Comparison of ENCODE assay signal across 8 cellular contexts in the genomic region with DNA sequence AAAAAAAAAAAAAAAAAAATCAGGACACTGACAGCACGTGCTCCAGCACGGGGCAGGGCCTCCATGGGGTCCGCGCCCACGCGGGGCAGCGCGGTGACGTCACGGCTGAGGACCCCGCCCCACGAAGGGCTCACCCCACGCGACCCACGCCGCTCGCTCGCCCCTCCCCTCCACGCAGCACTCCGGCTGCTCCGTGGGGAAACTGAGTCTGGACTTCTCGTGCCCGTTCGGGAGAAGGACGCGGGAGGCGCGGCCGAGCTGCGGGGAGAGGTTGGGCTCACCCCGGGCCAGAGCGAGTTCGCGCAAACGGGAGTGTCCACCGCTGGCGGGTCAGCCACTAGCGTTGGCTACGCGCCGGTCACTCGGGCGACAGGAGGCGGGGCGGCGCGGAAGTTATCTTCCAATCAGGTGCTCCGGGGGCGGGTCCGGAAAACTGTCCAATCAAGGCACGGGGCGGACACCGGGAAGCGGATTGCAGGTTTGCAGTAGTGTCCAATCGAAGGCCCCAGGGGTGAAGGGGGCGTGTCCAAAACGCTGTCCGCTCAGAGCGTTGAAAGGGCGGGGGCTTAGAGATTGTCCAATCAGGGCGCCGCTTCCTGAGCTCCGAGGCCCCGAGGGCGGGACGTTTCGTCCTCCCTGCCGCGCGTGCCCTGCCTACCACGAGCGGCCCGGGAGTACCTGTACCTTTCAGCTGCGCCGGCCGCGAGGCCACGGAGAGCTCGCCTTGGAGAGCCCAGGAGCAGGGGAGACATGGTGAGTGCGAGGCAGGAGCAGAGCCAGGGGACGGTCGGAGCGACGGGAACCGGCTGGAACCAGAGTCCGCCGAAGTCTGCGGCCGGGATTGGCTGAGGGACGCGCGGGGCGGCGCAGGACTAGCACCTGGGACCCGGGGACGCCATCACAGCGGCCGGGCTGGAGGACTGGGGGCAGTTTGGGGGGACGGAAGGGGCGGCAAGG. TPM values are rescaled to one million over a fixed set of nuclear protein-coding genes. Genes with fewer than 3 reads are reported as not detected.
DNase-seq lines count a peak whose midpoint lies in the region; ATAC-seq and TF ChIP-seq lines count a peak whose summit lies in the region.

A gene (plus strand): TSS at position 633 of the 957 bp plus-strand sequence. CDS start 118 bp downstream, at position 751.

- H3K36me3 Mint-ChIP-seq in natural killer cell: no peaks in the 10 kb centered on the region

- peak within 1 kb of the TSS; percentile 99 for H2AFZ ChIP-seq in DND-41 (ENCODE audit: low read depth, low read length)

- peak within 1 kb of the TSS; percentile 83 for H3K27ac ChIP-seq in DND-41 (ENCODE audit: low read length)
- H3K27ac ChIP-seq in RWPE2 (ENCODE audit: poor library complexity, severe bottlenecking): peak within 1 kb of the TSS; percentile 39

- H3K4me1 Mint-ChIP-seq in natural killer cell: peaks cover 20 to 21% of the 10 kb centered on the region in 2 donors

- H3K36me3 ChIP-seq in DND-41 (ENCODE audit: insufficient read depth, low read length) (0 out of 2 replicates have a peak, but pooled peaks cover 2% of the 10 kb centered on the region), RWPE2 (ENCODE audit: low read depth) (peaks cover 4% of the 10 kb centered on the region)

- H3K4me3 ChIP-seq in DND-41 (ENCODE audit: low read depth in 1 of 2, low read length in 2 of 2) (peak within 1 kb of the TSS; percentile 99), RWPE2 (ENCODE audit: severe bottlenecking) (peak within 1 kb of the TSS; percentile 45), fibroblast of pulmonary artery (replicated peaks; ENCODE audit: low read depth, low read length) (peak within 1 kb of the TSS; percentile 84)

- H3K27me3 ChIP-seq in DND-41 (ENCODE audit: insufficient read depth, low read length, poor library complexity) (no peaks in the 10 kb centered on the region), RWPE2 (ENCODE audit: insufficient read depth, poor library complexity, severe bottlenecking) (no peaks in the 10 kb centered on the region)

- no peaks in the 10 kb centered on the region for H3K27me3 Mint-ChIP-seq in natural killer cell (ENCODE audit: low read depth in 2 of 2)

- peaks cover 40% of the 10 kb centered on the region for H3K79me2 ChIP-seq in DND-41 (ENCODE audit: insufficient read depth, low read length)

- ATAC-seq in DND-41 (ENCODE audit: insufficient read depth, low read depth) (peak; percentile 96), GM21825 (IDR thresholded peaks at IDR 0.05; ENCODE audit: unreplicated experiment) (peak; percentile 86), RWPE2 (ENCODE audit: low read depth) (peak; percentile 96), natural killer cell (peak; percentile 98 to 100 (median 98))

- no peaks in the 10 kb centered on the region for H3K9me3 Mint-ChIP-seq in natural killer cell

- H3K27ac Mint-ChIP-seq in natural killer cell: peak within 1 kb of the TSS; percentile 82 to 92

- no peak for TF ChIP-seq CTCF in DND-41 (IDR thresholded peaks at IDR 0.05; ENCODE audit: borderline replicate concordance, extremely low read depth, low read length, poor library complexity, severe bottlenecking)
- no peak for TF ChIP-seq CTCF in RWPE2 (IDR thresholded peaks at IDR 0.05; ENCODE audit: poor library complexity, severe bottlenecking)
- no peak for TF ChIP-seq CTCF in fibroblast of pulmonary artery (IDR thresholded peaks at IDR 0.05; ENCODE audit: low read length, missing control alignments)
- no peak for TF ChIP-seq CTCF in natural killer cell (IDR thresholded peaks at IDR 0.05)

- H3K4me3 Mint-ChIP-seq in natural killer cell: peak within 1 kb of the TSS; percentile 99

- H3K4me1 ChIP-seq in DND-41 (ENCODE audit: insufficient read depth, low read length): peaks cover 23% of the 10 kb centered on the region
- no peaks in the 10 kb centered on the region for H3K4me1 ChIP-seq in RWPE2 (ENCODE audit: insufficient read depth, poor library complexity, severe bottlenecking)

- DNase-seq in DND-41 (peak; percentile 99), Kasumi-1 (lab: John Stamatoyannopoulos, UW) (peak; percentile 98 to 99), RWPE2 (ENCODE audit: low spot score) (peak; percentile 100), fibroblast of pulmonary artery (ENCODE audit: low read depth) (peak; percentile 100), natural killer cell (peak; percentile 96)
- DNase-seq in activated effector memory CD4-positive, alpha-beta T cell treated with anti-CD3 and anti-CD28 coated beads, Interleukin-2, amount 50 U/mL, for 16 hours: peak; percentile 99
- peak; percentile 89 to 98 (median 94) for DNase-seq in stimulated activated naive CD4-positive, alpha-beta T cell (lab: John Stamatoyannopoulos, UW)

- H3K4me2 ChIP-seq in DND-41 (ENCODE audit: insufficient read depth, low read length): peak within 1 kb of the TSS; percentile 100

- H3K9me3 ChIP-seq in DND-41 (ENCODE audit: insufficient read depth, low read length, severe bottlenecking) (no peaks in the 10 kb centered on the region), RWPE2 (ENCODE audit: severe bottlenecking) (peaks cover 3% of the 10 kb centered on the region)

- intact Hi-C loops in natural killer cell (cut with micrococcal nuclease): loop anchor here (5.0 kb wide), 1 partner anchor 47 kb away; no protein-coding TSS in a partner anchor

- H3K9ac ChIP-seq in DND-41 (ENCODE audit: low read depth, low read length): peak within 1 kb of the TSS; percentile 92

- peaks cover 11% of the 10 kb centered on the region; the same call in 1 of the 2 replicates for H4K20me1 ChIP-seq in DND-41 (ENCODE audit: insufficient read depth, low read length)

RNA-seq across cellular contexts. Expression of the gene that starts here (rescaled TPM):
- 1 to 10 TPM; 4.4 to 7.5 (median 4.7) TPM for total RNA-seq in natural killer cell

Comparison
In these comparisons a context has a peak if more than half of its experiments do, and no peak if none do; other contexts are left out.
1. Peak in every context shown above with its lines: DNase-seq, ATAC-seq, H3K4me3 ChIP-seq and H3K27ac ChIP-seq.
2. H3K4me3 ChIP-seq: peak in every context shown above with its lines; median percentile 99 in DND-41; 84 in fibroblast of pulmonary artery; 45 in RWPE2.